In genomic region chr7:48366096-48366495, GRCh38 we compare ENCODE assay signal across 22 cellular contexts.
"Had no signal": no experiment of that assay in that cellular context is flagged by ENCODE, and none has a peak within 500 bp of the region (broad histone marks: within the 10 kb centered on the region; RNA-seq: fewer than 3 reads in every experiment).

No MANE protein-coding gene starts in this region.

- H3K4me1 Mint-ChIP-seq: activated CD4-positive, alpha-beta memory T cell treated with anti-CD3 and anti-CD28 coated beads, Interleukin-2, amount 10 ng/mL, durations not matched to agents 7 days and 5 days; activated CD8-positive, alpha-beta memory T cell treated with anti-CD3 and anti-CD28 coated beads, Interleukin-2, amount 10 ng/mL, durations not matched to agents 7 days and 5 days; activated naive CD8-positive, alpha-beta T cell treated with anti-CD3 and anti-CD28 coated beads, Interleukin-2, amount 10 ng/mL, durations not matched to agents 7 days and 5 days; mesothelial cell of epicardium; nephron had no signal

- H3K4me3 ChIP-seq: lower lobe of right lung, spleen, tibial artery had no signal

- H3K27ac ChIP-seq: brain microvascular endothelial cell, lower lobe of right lung, spleen, tibial artery had no signal

- H3K4me3 Mint-ChIP-seq: activated CD4-positive, alpha-beta memory T cell treated with anti-CD3 and anti-CD28 coated beads, Interleukin-2, amount 10 ng/mL, durations not matched to agents 7 days and 5 days; activated CD8-positive, alpha-beta memory T cell treated with anti-CD3 and anti-CD28 coated beads, Interleukin-2, amount 10 ng/mL, durations not matched to agents 7 days and 5 days; activated naive CD8-positive, alpha-beta T cell treated with anti-CD3 and anti-CD28 coated beads, Interleukin-2, amount 10 ng/mL, durations not matched to agents 7 days and 5 days; mesothelial cell of epicardium; nephron; T-helper 2 cell treated with Interferon-gamma antibody and Interleukin-4, amounts not matched to agents 5 μg/mL and 100 μg/mL, for 36 hours; WTC11 had no signal

- H3K27me3 Mint-ChIP-seq: activated CD4-positive, alpha-beta memory T cell treated with anti-CD3 and anti-CD28 coated beads, Interleukin-2, amount 10 ng/mL, durations not matched to agents 7 days and 5 days; activated CD8-positive, alpha-beta memory T cell treated with anti-CD3 and anti-CD28 coated beads, Interleukin-2, amount 10 ng/mL, durations not matched to agents 7 days and 5 days had no signal

- FAIRE-seq: endothelial cell of umbilical vein, islet of Langerhans had no signal

- DNase-seq: activated CD4-positive, alpha-beta memory T cell treated with anti-CD3 and anti-CD28 coated beads, Interleukin-2, amount 10 ng/mL, durations not matched to agents 7 days and 5 days; activated CD4-positive, alpha-beta T cell treated with anti-CD3 and anti-CD28 coated beads for 4 hours; activated CD8-positive, alpha-beta memory T cell treated with anti-CD3 and anti-CD28 coated beads, Interleukin-2, amount 10 ng/mL, durations not matched to agents 7 days and 5 days; activated naive CD4-positive, alpha-beta T cell; activated naive CD8-positive, alpha-beta T cell treated with anti-CD3 and anti-CD28 coated beads, Interleukin-2, amount 10 ng/mL, durations not matched to agents 7 days and 5 days; amygdala; brain microvascular endothelial cell; effector memory CD4-positive, alpha-beta T cell; foreskin fibroblast; glutamatergic neuron; hippocampal formation; lower lobe of right lung; retina; spleen; stimulated activated naive CD4-positive, alpha-beta T cell; tibial artery had no signal

- H3K9me3 ChIP-seq: lower lobe of right lung had no signal

- ATAC-seq: activated CD8-positive, alpha-beta memory T cell treated with anti-CD3 and anti-CD28 coated beads, Interleukin-2, amount 10 ng/mL, durations not matched to agents 7 days and 5 days; lower lobe of right lung; WTC11 had no signal

- H3K36me3 ChIP-seq: brain microvascular endothelial cell, lower lobe of right lung, spleen, tibial artery had no signal

- H3K4me1 ChIP-seq: lower lobe of right lung, spleen, tibial artery had no signal

- H3K27me3 ChIP-seq: brain microvascular endothelial cell, spleen, tibial artery had no signal

- H3K9me3 Mint-ChIP-seq: activated naive CD8-positive, alpha-beta T cell treated with anti-CD3 and anti-CD28 coated beads, Interleukin-2, amount 10 ng/mL, durations not matched to agents 7 days and 5 days had no signal

- H3K27ac Mint-ChIP-seq: activated CD4-positive, alpha-beta memory T cell treated with anti-CD3 and anti-CD28 coated beads, Interleukin-2, amount 10 ng/mL, durations not matched to agents 7 days and 5 days; activated CD8-positive, alpha-beta memory T cell treated with anti-CD3 and anti-CD28 coated beads, Interleukin-2, amount 10 ng/mL, durations not matched to agents 7 days and 5 days; activated naive CD8-positive, alpha-beta T cell treated with anti-CD3 and anti-CD28 coated beads, Interleukin-2, amount 10 ng/mL, durations not matched to agents 7 days and 5 days; mesothelial cell of epicardium; nephron; T-helper 2 cell treated with Interferon-gamma antibody and Interleukin-4, amounts not matched to agents 5 μg/mL and 100 μg/mL, for 36 hours; WTC11 had no signal

- H3K36me3 Mint-ChIP-seq: activated CD8-positive, alpha-beta memory T cell treated with anti-CD3 and anti-CD28 coated beads, Interleukin-2, amount 10 ng/mL, durations not matched to agents 7 days and 5 days; activated naive CD8-positive, alpha-beta T cell treated with anti-CD3 and anti-CD28 coated beads, Interleukin-2, amount 10 ng/mL, durations not matched to agents 7 days and 5 days; mesothelial cell of epicardium had no signal
